Comparison of ENCODE assay signal across 1 cellular context in the genomic region with DNA sequence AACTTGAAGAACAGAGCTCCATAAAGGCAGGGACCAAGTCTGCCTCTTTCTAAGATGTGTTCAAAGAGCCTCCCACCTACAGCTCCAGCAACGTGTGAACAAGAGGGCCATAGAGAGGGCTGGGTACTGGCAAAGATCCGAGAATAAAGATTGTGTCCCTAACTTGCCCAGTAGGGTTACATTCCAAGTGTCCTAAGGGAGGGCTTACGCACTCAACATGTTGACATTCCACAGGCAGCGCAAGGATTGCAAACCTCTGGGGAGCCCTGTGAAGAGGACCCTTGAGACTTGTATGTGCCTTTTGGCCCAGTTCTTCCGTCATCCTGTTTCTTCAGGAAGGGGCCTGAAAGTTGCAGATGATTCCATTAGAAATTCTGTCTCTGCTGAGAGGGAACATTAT.
TF ChIP-seq lines count a peak whose summit lies in the region.

No MANE protein-coding gene starts in this region.

TF ChIP-seq in GM23338, 12 proteins besides CTCF, POLR2A, EP300 and RAD21 (continued from another document):
- TF ChIP-seq, protein P1, sequence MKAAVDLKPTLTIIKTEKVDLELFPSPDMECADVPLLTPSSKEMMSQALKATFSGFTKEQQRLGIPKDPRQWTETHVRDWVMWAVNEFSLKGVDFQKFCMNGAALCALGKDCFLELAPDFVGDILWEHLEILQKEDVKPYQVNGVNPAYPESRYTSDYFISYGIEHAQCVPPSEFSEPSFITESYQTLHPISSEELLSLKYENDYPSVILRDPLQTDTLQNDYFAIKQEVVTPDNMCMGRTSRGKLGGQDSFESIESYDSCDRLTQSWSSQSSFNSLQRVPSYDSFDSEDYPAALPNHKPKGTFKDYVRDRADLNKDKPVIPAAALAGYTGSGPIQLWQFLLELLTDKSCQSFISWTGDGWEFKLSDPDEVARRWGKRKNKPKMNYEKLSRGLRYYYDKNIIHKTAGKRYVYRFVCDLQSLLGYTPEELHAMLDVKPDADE (IDR thresholded peaks at IDR 0.05) = no peak
- TF ChIP-seq JUNB (IDR thresholded peaks at IDR 0.05; ENCODE audit: unreplicated experiment) = no peak
- TF ChIP-seq NANOG (IDR thresholded peaks at IDR 0.05; ENCODE audit: borderline replicate concordance) = no peak
- TF ChIP-seq CREB1 (CRISPR knock-in tag; IDR thresholded peaks at IDR 0.05; ENCODE audit: low read depth) = no peak
- TF ChIP-seq STAT1 (IDR thresholded peaks at IDR 0.05; ENCODE audit: unreplicated experiment) = no peak
- TF ChIP-seq, protein P2, sequence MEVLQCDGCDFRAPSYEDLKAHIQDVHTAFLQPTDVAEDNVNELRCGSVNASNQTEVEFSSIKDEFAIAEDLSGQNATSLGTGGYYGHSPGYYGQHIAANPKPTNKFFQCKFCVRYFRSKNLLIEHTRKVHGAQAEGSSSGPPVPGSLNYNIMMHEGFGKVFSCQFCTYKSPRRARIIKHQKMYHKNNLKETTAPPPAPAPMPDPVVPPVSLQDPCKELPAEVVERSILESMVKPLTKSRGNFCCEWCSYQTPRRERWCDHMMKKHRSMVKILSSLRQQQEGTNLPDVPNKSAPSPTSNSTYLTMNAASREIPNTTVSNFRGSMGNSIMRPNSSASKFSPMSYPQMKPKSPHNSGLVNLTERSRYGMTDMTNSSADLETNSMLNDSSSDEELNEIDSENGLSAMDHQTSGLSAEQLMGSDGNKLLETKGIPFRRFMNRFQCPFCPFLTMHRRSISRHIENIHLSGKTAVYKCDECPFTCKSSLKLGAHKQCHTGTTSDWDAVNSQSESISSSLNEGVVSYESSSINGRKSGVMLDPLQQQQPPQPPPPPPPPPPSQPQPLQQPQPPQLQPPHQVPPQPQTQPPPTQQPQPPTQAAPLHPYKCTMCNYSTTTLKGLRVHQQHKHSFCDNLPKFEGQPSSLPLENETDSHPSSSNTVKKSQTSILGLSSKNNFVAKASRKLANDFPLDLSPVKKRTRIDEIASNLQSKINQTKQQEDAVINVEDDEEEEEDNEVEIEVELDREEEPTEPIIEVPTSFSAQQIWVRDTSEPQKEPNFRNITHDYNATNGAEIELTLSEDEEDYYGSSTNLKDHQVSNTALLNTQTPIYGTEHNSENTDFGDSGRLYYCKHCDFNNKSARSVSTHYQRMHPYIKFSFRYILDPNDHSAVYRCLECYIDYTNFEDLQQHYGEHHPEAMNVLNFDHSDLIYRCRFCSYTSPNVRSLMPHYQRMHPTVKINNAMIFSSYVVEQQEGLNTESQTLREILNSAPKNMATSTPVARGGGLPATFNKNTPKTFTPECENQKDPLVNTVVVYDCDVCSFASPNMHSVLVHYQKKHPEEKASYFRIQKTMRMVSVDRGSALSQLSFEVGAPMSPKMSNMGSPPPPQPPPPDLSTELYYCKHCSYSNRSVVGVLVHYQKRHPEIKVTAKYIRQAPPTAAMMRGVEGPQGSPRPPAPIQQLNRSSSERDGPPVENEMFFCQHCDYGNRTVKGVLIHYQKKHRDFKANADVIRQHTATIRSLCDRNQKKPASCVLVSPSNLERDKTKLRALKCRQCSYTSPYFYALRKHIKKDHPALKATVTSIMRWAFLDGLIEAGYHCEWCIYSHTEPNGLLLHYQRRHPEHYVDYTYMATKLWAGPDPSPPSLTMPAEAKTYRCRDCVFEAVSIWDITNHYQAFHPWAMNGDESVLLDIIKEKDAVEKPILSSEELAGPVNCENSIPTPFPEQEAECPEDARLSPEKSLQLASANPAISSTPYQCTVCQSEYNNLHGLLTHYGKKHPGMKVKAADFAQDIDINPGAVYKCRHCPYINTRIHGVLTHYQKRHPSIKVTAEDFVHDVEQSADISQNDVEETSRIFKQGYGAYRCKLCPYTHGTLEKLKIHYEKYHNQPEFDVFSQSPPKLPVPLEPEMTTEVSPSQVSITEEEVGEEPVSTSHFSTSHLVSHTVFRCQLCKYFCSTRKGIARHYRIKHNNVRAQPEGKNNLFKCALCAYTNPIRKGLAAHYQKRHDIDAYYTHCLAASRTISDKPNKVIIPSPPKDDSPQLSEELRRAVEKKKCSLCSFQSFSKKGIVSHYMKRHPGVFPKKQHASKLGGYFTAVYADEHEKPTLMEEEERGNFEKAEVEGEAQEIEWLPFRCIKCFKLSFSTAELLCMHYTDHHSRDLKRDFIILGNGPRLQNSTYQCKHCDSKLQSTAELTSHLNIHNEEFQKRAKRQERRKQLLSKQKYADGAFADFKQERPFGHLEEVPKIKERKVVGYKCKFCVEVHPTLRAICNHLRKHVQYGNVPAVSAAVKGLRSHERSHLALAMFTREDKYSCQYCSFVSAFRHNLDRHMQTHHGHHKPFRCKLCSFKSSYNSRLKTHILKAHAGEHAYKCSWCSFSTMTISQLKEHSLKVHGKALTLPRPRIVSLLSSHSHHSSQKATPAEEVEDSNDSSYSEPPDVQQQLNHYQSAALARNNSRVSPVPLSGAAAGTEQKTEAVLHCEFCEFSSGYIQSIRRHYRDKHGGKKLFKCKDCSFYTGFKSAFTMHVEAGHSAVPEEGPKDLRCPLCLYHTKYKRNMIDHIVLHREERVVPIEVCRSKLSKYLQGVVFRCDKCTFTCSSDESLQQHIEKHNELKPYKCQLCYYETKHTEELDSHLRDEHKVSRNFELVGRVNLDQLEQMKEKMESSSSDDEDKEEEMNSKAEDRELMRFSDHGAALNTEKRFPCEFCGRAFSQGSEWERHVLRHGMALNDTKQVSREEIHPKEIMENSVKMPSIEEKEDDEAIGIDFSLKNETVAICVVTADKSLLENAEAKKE (CRISPR knock-in tag; IDR thresholded peaks at IDR 0.05) = no peak
